1 cellular context compared by ENCODE assay signal in the genomic region with DNA sequence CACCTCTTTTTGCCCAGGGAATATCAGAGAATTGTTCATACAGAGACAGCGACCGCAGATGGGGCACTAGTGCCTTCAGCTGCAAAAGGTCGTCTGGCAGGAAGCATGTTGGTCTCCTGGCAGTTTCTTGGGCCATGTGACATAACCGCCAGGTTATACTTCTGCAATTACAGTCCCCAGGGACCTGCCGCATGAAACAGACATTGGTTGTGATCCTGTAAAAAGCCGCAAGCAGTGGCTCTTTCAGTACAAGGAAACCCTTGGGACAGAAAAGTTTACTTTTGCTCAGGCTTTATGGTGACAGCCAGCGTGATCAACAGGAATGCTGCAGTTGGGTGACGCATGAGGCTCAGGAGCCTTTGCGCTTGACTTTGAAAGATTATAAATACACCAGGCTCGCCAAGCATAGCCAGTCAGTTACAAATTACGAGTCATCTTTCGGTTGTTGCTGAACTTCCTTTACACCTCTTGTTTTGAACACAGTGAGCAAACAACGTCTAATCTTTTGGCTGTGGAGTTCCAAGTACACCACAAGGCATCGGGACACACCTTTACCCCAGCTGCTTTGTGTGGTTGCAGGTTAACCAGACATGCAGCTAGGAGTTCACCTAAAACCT.
TF ChIP-seq lines count a peak whose summit lies in the region.

No MANE protein-coding gene starts in this region.

TF ChIP-seq in GM12878, 131 proteins besides CTCF, POLR2A, EP300 and RAD21 (continued from another document):
- TF ChIP-seq CUX1 (IDR thresholded peaks at IDR 0.05; ENCODE audit: insufficient replicate concordance, low read depth, low read length) (peak; percentile 11), ZBTB11 (CRISPR knock-in tag; IDR thresholded peaks at IDR 0.05) (no peak), YBX1 (IDR thresholded peaks at IDR 0.05) (0 out of 2 replicates have a peak, but pooled peaks have one; percentile 73), TBL1XR1 (IDR thresholded peaks at IDR 0.05; ENCODE audit: low read depth, low read length) (peak; percentile 30; the same call in 1 of the 2 replicates), SMAD1 (IDR thresholded peaks at IDR 0.05; ENCODE audit: low read depth, partially characterized antibody) (peak; percentile 60), ZNF274 (IDR thresholded peaks at IDR 0.05; ENCODE audit: insufficient read depth, insufficient read length) (no peak), MYB (IDR thresholded peaks at IDR 0.05; ENCODE audit: borderline replicate concordance, low read depth, low read length) (peak; percentile 95), SPI1 (IDR thresholded peaks at IDR 0.05; ENCODE audit: borderline replicate concordance, insufficient read depth, low read depth, low read length) (peak; percentile 57; the same call in 1 of the 2 replicates), HDAC6 (IDR thresholded peaks at IDR 0.05; ENCODE audit: unreplicated experiment) (no peak), CBX3 (IDR thresholded peaks at IDR 0.05; ENCODE audit: borderline replicate concordance, low read depth) (no peak), KLF5 (IDR thresholded peaks at IDR 0.05; ENCODE audit: partially characterized antibody) (peak; percentile 93), USF2 (IDR thresholded peaks at IDR 0.05; ENCODE audit: borderline replicate concordance, low read depth, low read length) (peak; percentile 81), USF1 (IDR thresholded peaks at IDR 0.05; ENCODE audit: borderline replicate concordance, extremely low read length, insufficient read depth, low read depth, low read length) (peak; percentile 85), BACH1 (IDR thresholded peaks at IDR 0.05; ENCODE audit: borderline replicate concordance) (peak; percentile 60; the same call in 1 of the 2 replicates), RCOR1 (conservative IDR thresholded peaks at IDR 0.05; ENCODE audit: low read depth, low read length) (peak; percentile 47; the same call in 1 of the 2 replicates), NRF1 (conservative IDR thresholded peaks at IDR 0.05; ENCODE audit: low read depth, low read length) (no peak), MEF2A (IDR thresholded peaks at IDR 0.05; ENCODE audit: insufficient read depth, low read depth, low read length) (peak; percentile 57; the same call in 1 of the 2 replicates), SMARCA5 (IDR thresholded peaks at IDR 0.05) (no peak), RELB (IDR thresholded peaks at IDR 0.05; ENCODE audit: low read depth) (peak; percentile 97), FOS (IDR thresholded peaks at IDR 0.05; ENCODE audit: borderline replicate concordance, extremely low read depth, insufficient read length) (no peak), FOXM1 (IDR thresholded peaks at IDR 0.05; ENCODE audit: low read depth, low read length) (peak; percentile 77)
- TF ChIP-seq, protein P1, sequence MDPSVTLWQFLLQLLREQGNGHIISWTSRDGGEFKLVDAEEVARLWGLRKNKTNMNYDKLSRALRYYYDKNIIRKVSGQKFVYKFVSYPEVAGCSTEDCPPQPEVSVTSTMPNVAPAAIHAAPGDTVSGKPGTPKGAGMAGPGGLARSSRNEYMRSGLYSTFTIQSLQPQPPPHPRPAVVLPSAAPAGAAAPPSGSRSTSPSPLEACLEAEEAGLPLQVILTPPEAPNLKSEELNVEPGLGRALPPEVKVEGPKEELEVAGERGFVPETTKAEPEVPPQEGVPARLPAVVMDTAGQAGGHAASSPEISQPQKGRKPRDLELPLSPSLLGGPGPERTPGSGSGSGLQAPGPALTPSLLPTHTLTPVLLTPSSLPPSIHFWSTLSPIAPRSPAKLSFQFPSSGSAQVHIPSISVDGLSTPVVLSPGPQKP (IDR thresholded peaks at IDR 0.05; ENCODE audit: low read depth, low read length) = 0 out of 2 replicates have a peak, but pooled peaks have one; percentile 50
TF ChIP-seq in GM12878: peak in this region for 73.
